16 cellular contexts compared by ENCODE assay signal in genomic region chr2:237894986-237895543, GRCh38. TPM values are rescaled to one million over a fixed set of nuclear protein-coding genes. Genes with fewer than 3 reads are reported as not detected.
DNase-seq lines count a peak whose midpoint lies in the region; ATAC-seq, FAIRE-seq and TF ChIP-seq lines count a peak whose summit lies in the region.
"Had no signal": no experiment of that assay in that cellular context is flagged by ENCODE, and none has a peak within 500 bp of the region (broad histone marks: within the 10 kb centered on the region; RNA-seq: fewer than 3 reads in every experiment).

No MANE protein-coding gene starts in this region.

- H3K4me1 ChIP-seq in RWPE2 (ENCODE audit: insufficient read depth, poor library complexity, severe bottlenecking), result peaks cover 11% of the 10 kb centered on the region
- peaks cover 27% of the 10 kb centered on the region for H3K4me1 ChIP-seq in keratinocyte (ENCODE audit: control insufficient read depth, extremely low read depth, insufficient read depth, low read length)
- H3K4me1 ChIP-seq in sigmoid colon, result peaks cover 0 to 84% (median 76%) of the 10 kb centered on the region in 4 donors

- no peaks in the 10 kb centered on the region for H3K9me1 ChIP-seq in keratinocyte (ENCODE audit: control insufficient read depth, extremely low read depth, insufficient read depth, low read length)

- TF ChIP-seq EP300 in sigmoid colon (IDR thresholded peaks at IDR 0.05), result no peak

- dilution Hi-C loops in keratinocyte (cut with MboI; ENCODE audit: extremely low pct_ligation_motif_present, low sequenced_read_pairs), result no loop called here

- intact Hi-C loops in sigmoid colon (cut with DNase I), result loop anchor here (2.0 kb wide), 1 partner anchor 32 kb away; no protein-coding TSS in a partner anchor

- H3K36me3 ChIP-seq in RWPE2 (ENCODE audit: low read depth), result no peaks in the 10 kb centered on the region
- H3K36me3 ChIP-seq in keratinocyte (ENCODE audit: control insufficient read depth in 2 of 2, extremely low read depth in 1 of 2, insufficient read depth in 2 of 2, low read length in 2 of 2), result no peaks in the 10 kb centered on the region
- no peaks in the 10 kb centered on the region for H3K36me3 ChIP-seq in sigmoid colon

- FAIRE-seq in keratinocyte (lab: Jason Lieb, UNC), result no peak

- 91 to 92% methylated on average over 12 of the region's 12 CpGs for WGBS in sigmoid colon, 2 donors

- no peaks in the 10 kb centered on the region for H3K27me3 ChIP-seq in RWPE2 (ENCODE audit: insufficient read depth, poor library complexity, severe bottlenecking)
- no peaks in the 10 kb centered on the region for H3K27me3 ChIP-seq in keratinocyte (ENCODE audit: control insufficient read depth, extremely low read depth, insufficient read depth, low read length)
- H3K27me3 ChIP-seq in sigmoid colon, result no peaks in the 10 kb centered on the region

- no peaks in the 10 kb centered on the region for H3K79me2 ChIP-seq in keratinocyte (ENCODE audit: control insufficient read depth, insufficient read depth, low read length)

- DNase-seq in RWPE2 (ENCODE audit: low spot score), result peak; percentile 40
- DNase-seq in keratinocyte (ENCODE audit: low read depth, low spot score), result no peak
- peak; percentile 66 for DNase-seq in sigmoid colon
- no peak for DNase-seq in stimulated activated naive CD4-positive, alpha-beta T cell treated with Interleukin-2 at 50 U/mL for 16 hours (lab: John Stamatoyannopoulos, UW)
- no peak for DNase-seq in NCI-H2029 treated with DMSO at 0.1 percent for 48 hours (lab: John Stamatoyannopoulos, UW)
- DNase-seq in COLO668 (lab: John Stamatoyannopoulos, UW; ENCODE audit: unreplicated experiment), result no peak
- DNase-seq in SIG-M5 treated with dmso at 0.1 percent for 504 hours (lab: John Stamatoyannopoulos, UW; ENCODE audit: unreplicated experiment), result no peak
- DNase-seq: foreskin melanocyte; GOT3; immature natural killer cell; Karpas-422; NCI-H1105 treated with DMSO at 0.1 percent for 48 hours; stimulated activated naive B cell treated with anti-CD40 and anti-IgM and Interleukin-4, amounts not matched to agents 10 μg/mL and 1 μg/mL and 100 μg/mL, for 72 hours; T-helper 1 cell had no signal

- H4K20me1 ChIP-seq in keratinocyte (ENCODE audit: control insufficient read depth, extremely low read depth, insufficient read depth, low read length), result no peaks in the 10 kb centered on the region

- TF ChIP-seq POLR2A in sigmoid colon (IDR thresholded peaks at IDR 0.05), result no peak

- ATAC-seq in RWPE2 (ENCODE audit: low read depth), result no peak
- ATAC-seq: stimulated activated naive B cell treated with anti-CD40 and anti-IgM and Interleukin-4, amounts not matched to agents 10 μg/mL and 1 μg/mL and 100 μg/mL, for 72 hours; WTC11 had no signal

- H3K9me3 ChIP-seq in RWPE2 (ENCODE audit: severe bottlenecking) (no peaks in the 10 kb centered on the region), keratinocyte (ENCODE audit: control insufficient read depth, low read depth, low read length) (no peaks in the 10 kb centered on the region), sigmoid colon (no peaks in the 10 kb centered on the region)

- no peak overlapping the region for H3K4me2 ChIP-seq in keratinocyte (ENCODE audit: control insufficient read depth, extremely low read depth, insufficient read depth, low read depth, low read length)

- H3K4me3 ChIP-seq in RWPE2 (ENCODE audit: severe bottlenecking), result no peak overlapping the region
- H3K4me3 ChIP-seq in keratinocyte (ENCODE audit: control insufficient read depth in 2 of 3, extremely low read depth in 1 of 3, insufficient read depth in 2 of 3, low read depth in 1 of 3, low read length in 3 of 3), result no peak overlapping the region
- no peak overlapping the region for H3K4me3 ChIP-seq in sigmoid colon

- H3K9ac ChIP-seq in keratinocyte (ENCODE audit: control insufficient read depth, extremely low read depth, insufficient read depth, low read length), result no peak overlapping the region

- H3K27ac ChIP-seq in 22Rv1, result peak overlapping the region; percentile 70
- H3K27ac ChIP-seq in RWPE2 (ENCODE audit: poor library complexity, severe bottlenecking), result no peak overlapping the region
- no peak overlapping the region for H3K27ac ChIP-seq in keratinocyte (ENCODE audit: control insufficient read depth, insufficient read depth, low read length)
- H3K27ac ChIP-seq in sigmoid colon, result peak overlapping the region; percentile 91 to 97 (median 96)

- no peak for TF ChIP-seq CTCF in 22Rv1 (IDR thresholded peaks at IDR 0.05)
- TF ChIP-seq CTCF in RWPE2 (IDR thresholded peaks at IDR 0.05; ENCODE audit: poor library complexity, severe bottlenecking), result no peak
- no peak for TF ChIP-seq CTCF in keratinocyte (optimal IDR thresholded peaks at IDR 0.05 in 1 of 3, IDR thresholded peaks at IDR 0.05 in 1 of 3, conservative IDR thresholded peaks at IDR 0.05 in 1 of 3; ENCODE audit: extremely low read depth in 1 of 3, insufficient read depth in 2 of 3, low read length in 3 of 3)
- no peak for TF ChIP-seq CTCF in sigmoid colon (IDR thresholded peaks at IDR 0.05)

- peak overlapping the region; percentile 46 for H2AFZ ChIP-seq in keratinocyte (ENCODE audit: control insufficient read depth, low read length)

RNA-seq across cellular contexts. Expression of gene RAMP1, which starts 35.6 kb away (rescaled TPM):
- polyA plus RNA-seq in keratinocyte (0.37 to 2.0 TPM (median 0.69 TPM) in 3 replicates), sigmoid colon (10 to 100 TPM in 2 of 3 donors, not detected in 1; 13.2 to 50.1 TPM)
- not detected for polyA plus RNA-seq in keratinocyte (2011; ENCODE audit: low read depth)
- polyA plus RNA-seq in keratinocyte (2011; cell fraction: cytosol; rRNA removed), result 0.23 and 1.3 TPM in 2 replicates
- 0.18 and 0.45 TPM in 2 replicates for polyA plus RNA-seq in keratinocyte (2011; cell fraction: nucleus; rRNA removed)
- polyA plus RNA-seq in keratinocyte (2012; ENCODE audit: low replicate concordance), result 0.64 and 0.83 TPM in 2 replicates
- polyA minus RNA-seq in keratinocyte, result not detected in 3 replicates
- 3.5 TPM for polyA minus RNA-seq in keratinocyte (2011; cell fraction: cytosol; rRNA and poly(A)+ RNA removed)
- 0.78 TPM in 1 of 2 replicates, not detected in the other for polyA minus RNA-seq in keratinocyte (2011; cell fraction: nucleus; rRNA and poly(A)+ RNA removed)
- 100 to 1,000 TPM; 324 to 788 (median 447) TPM for total RNA-seq in sigmoid colon

Comparison
In these comparisons a context has a peak if more than half of its experiments do, and no peak if none do; other contexts are left out.
1. H3K27ac ChIP-seq: peak in 22Rv1 (single experiment) and sigmoid colon (4 of 4); none in RWPE2 (single experiment) and keratinocyte (single experiment).
2. DNase-seq: peak in RWPE2 (single experiment) and sigmoid colon (single experiment); none in keratinocyte (single experiment), stimulated activated naive CD4-positive, alpha-beta T cell treated with Interleukin-2 at 50 U/mL for 16 hours (single experiment), NCI-H2029 treated with DMSO at 0.1 percent for 48 hours (single experiment), COLO668 (single experiment) and SIG-M5 treated with dmso at 0.1 percent for 504 hours (single experiment).